In the genomic region with DNA sequence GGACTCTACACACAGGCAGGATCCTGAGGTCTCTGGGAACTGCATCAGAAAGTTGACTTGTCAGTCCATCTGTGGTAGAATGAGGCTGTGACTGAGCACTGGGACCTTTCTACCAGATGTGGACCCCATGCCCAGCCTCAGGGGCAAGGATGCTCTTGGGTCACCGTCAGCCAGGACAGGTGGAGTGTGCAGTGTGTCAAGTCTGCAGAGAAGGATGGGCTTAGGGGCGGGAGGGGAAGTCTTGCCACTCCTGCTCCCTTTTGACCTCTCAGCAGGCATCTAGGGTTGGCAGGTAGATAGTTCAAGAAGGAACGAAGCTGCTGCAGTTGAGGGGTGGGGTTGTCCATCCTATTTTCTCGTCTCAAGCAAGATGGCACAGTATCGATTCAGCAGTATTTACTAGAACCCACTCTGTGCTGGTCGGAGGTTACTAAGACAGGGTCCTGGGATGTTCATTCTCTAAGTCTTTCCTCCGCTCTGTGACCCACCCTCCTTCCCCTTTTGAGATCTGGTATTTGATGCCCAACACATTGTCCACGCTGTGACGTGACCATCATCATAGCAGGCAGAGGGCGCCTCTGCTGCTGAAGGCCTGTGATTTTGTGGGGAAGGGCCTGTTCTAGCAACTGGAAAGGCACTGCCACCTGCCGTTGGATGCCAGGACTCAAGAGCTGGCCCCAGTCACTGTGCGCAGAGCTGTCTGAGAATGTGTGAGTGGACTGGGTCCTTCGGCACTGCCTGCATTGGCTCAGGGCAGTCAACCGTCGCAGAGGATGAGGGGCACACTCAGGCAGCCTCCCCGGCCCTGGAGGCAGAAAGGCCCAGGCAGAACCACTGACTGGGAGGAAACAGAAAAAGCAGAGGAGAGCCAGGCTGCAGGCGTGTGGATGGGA, we compare ENCODE assay signal across 8 cellular contexts. TPM values are rescaled to one million over a fixed set of nuclear protein-coding genes. Genes with fewer than 3 reads are reported as not detected.
DNase-seq lines count a peak whose midpoint lies in the region; ATAC-seq and TF ChIP-seq lines count a peak whose summit lies in the region.

No MANE protein-coding gene starts in this region.

- no peak overlapping the region for H2AFZ ChIP-seq in MM.1S (ENCODE audit: low read length)

- no peaks in the 10 kb centered on the region for H3K9me2 ChIP-seq in MM.1S (replicated peaks; ENCODE audit: insufficient read depth, low read length)

- DNase-seq in EH (ENCODE audit: low read depth): peak; percentile 67
- peak; percentile 52 for DNase-seq in MM.1S
- peak; percentile 78 for DNase-seq in RWPE1 (ENCODE audit: low spot score)
- peak; percentile 71 to 86 (median 82) for DNase-seq in body of pancreas
- peak; percentile 79 for DNase-seq in iPS-NIHi11 (ENCODE audit: low spot score)
- peak; percentile 40 for DNase-seq in stimulated activated CD4-positive, alpha-beta T cell treated with anti-CD3 and anti-CD28 coated beads, Interleukin-1b, Interleukin-23, amount 100 ng/mL, for 48 hours

- no peaks in the 10 kb centered on the region for H3K27me3 ChIP-seq in MM.1S (replicated peaks; ENCODE audit: insufficient read depth, low read length)
- H3K27me3 ChIP-seq in body of pancreas: no peaks in the 10 kb centered on the region

- CTCF ChIA-PET in RWPE1 (lab: Yijun Ruan, JAX): interaction anchor here (0.5 to 2.6 kb wide), 9 partner anchors 17 to 79 kb away, joined by 3 to 13 read pairs (median 4); no protein-coding TSS in a partner anchor

- H3K4me2 ChIP-seq in MM.1S (ENCODE audit: low read depth, low read length): no peak overlapping the region

- no peak overlapping the region for H3K9ac ChIP-seq in MM.1S (ENCODE audit: low read length)

- POLR2A ChIA-PET in RWPE1 (lab: Yijun Ruan, JAX; ENCODE audit: low non-redundant PET): no interaction called here

- TF ChIP-seq CTCF in MM.1S (IDR thresholded peaks at IDR 0.05; ENCODE audit: low read length) (peak; percentile 50), RWPE1 (conservative IDR thresholded peaks at IDR 0.05; ENCODE audit: low read depth) (peak; percentile 90), body of pancreas (IDR thresholded peaks at IDR 0.05) (peak; percentile 52 to 97 (median 87))

- no peaks in the 10 kb centered on the region for H3K79me2 ChIP-seq in MM.1S (ENCODE audit: low read length)

- no peak overlapping the region for H3K27ac ChIP-seq in MM.1S (ENCODE audit: low read length)
- H3K27ac ChIP-seq in RWPE1: peak overlapping the region; percentile 66
- no peak overlapping the region for H3K27ac ChIP-seq in body of pancreas

- 57 to 62% methylated on average over 12 to 17 of the region's 17 CpGs for WGBS in body of pancreas, 2 donors

- H3K36me3 ChIP-seq in MM.1S (replicated peaks; ENCODE audit: insufficient read depth, low read length): no peaks in the 10 kb centered on the region
- peaks cover 0 to 2% of the 10 kb centered on the region in 2 donors for H3K36me3 ChIP-seq in body of pancreas (replicated peaks in 1 of 2; ENCODE audit: insufficient read depth in 1 of 2, low read depth in 2 of 2)

- intact Hi-C loops in body of pancreas (cut with DNase I): loop anchor here (10.0 kb wide), 1 partner anchor 76 kb away; no protein-coding TSS in a partner anchor

- H3K4me3 ChIP-seq in MM.1S (ENCODE audit: low read length) (no peak overlapping the region), body of pancreas (no peak overlapping the region)

- no peak for TF ChIP-seq POLR2A in body of pancreas (IDR thresholded peaks at IDR 0.05)

- no peaks in the 10 kb centered on the region for H4K20me1 ChIP-seq in MM.1S (ENCODE audit: insufficient read depth, low read length)

- H3K9me3 ChIP-seq in MM.1S (replicated peaks; ENCODE audit: insufficient read depth, low read length): no peaks in the 10 kb centered on the region
- no peaks in the 10 kb centered on the region for H3K9me3 ChIP-seq in body of pancreas

- H3K4me1 ChIP-seq in MM.1S (ENCODE audit: low read length) (no peaks in the 10 kb centered on the region), body of pancreas (no peaks in the 10 kb centered on the region)

- no peaks in the 10 kb centered on the region for H3F3A ChIP-seq in MM.1S (ENCODE audit: insufficient read depth, low read length)

- ATAC-seq in body of pancreas (peak; percentile 83), HG03469 (IDR thresholded peaks at IDR 0.05; ENCODE audit: unreplicated experiment) (no peak), GM18502 (IDR thresholded peaks at IDR 0.05; ENCODE audit: poor library complexity, unreplicated experiment) (no peak)

RNA-seq across cellular contexts. Expression of a gene that starts 23.2 kb away (rescaled TPM):
- total RNA-seq in body of pancreas: 10 to 100 TPM; 36.1 to 95.9 TPM

RNA-seq across cellular contexts. Expression of a gene that starts 31.1 kb away (rescaled TPM):
- 10 to 100 TPM; 16.3 to 27.4 TPM for total RNA-seq in body of pancreas

RNA-seq across cellular contexts. Expression of a gene that starts 50.7 kb away (rescaled TPM):
- 10 to 100 TPM; 13.2 to 19.8 TPM for total RNA-seq in body of pancreas
